ENCODE assay signal across 8 cellular contexts in the genomic region with DNA sequence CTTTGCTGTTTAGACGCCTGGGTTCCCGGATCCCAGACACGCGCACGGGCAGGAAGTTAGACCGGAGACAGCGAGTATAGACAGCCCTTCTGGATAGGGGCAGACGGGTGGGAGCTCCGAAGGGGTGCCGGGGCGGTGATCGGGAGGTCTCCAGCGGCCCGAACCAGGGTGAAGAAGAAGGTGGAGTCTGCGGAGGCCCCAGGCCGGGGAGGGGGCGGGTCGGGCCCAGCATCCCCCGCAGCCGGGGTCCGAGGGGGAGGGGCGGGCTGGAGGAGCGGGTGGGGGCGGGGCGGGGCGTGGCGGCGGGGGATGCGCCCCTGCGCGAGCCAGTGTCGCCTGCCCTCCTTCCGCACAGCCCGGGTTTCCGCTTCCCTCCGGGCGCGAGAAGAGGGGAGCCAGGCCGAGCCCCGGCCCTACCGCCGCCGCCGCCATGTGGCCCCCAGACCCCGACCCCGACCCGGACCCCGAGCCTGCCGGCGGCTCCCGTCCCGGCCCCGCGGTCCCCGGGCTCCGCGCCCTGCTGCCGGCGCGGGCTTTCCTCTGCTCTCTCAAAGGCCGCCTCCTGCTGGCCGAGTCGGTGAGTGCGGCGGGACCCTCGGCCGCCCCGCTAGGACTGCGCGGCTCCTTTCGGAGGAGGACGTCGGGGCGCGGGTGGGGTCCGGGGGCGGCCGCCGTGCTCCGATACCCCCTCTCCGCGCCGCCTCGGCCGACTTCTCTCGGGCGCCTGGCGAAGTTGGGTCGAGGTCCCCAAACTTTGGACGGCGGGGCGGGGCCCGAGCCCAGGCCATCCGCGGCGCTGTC. TPM values are rescaled to one million over a fixed set of nuclear protein-coding genes. Genes with fewer than 3 reads are reported as not detected.
DNase-seq lines count a peak whose midpoint lies in the region; ATAC-seq and TF ChIP-seq lines count a peak whose summit lies in the region.

Gene CMTM3, plus strand, starts transcription at position 329 of the 801 bp plus-strand sequence. Its CDS starts 102 bp downstream, at position 431.

- H3K9me3 ChIP-seq in HAP-1 (no peaks in the 10 kb centered on the region), liver (ENCODE audit: control insufficient read depth in 4 of 4, low read length in 3 of 4) (no peaks in the 10 kb centered on the region)

- peaks cover 22% of the 10 kb centered on the region for H3K36me3 ChIP-seq in HAP-1 (replicated peaks)
- H3K36me3 ChIP-seq in liver (ENCODE audit: control insufficient read depth in 4 of 4, insufficient read depth in 3 of 4, low read depth in 1 of 4, low read length in 3 of 4): no peaks in the 10 kb centered on the region

- peak within 1 kb of the TSS; percentile 95 for H3K27ac Mint-ChIP-seq in activated CD4-positive, alpha-beta T cell treated with anti-CD3 and anti-CD28 coated beads for 36 hours

- peak within 1 kb of the TSS; percentile 81 for H3K4me3 Mint-ChIP-seq in activated CD4-positive, alpha-beta T cell treated with anti-CD3 and anti-CD28 coated beads for 36 hours

- peaks cover 39% of the 10 kb centered on the region for H3K4me1 Mint-ChIP-seq in activated CD4-positive, alpha-beta T cell treated with anti-CD3 and anti-CD28 coated beads for 36 hours

- H3K27me3 ChIP-seq in HAP-1 (ENCODE audit: low read depth) (no peaks in the 10 kb centered on the region), liver (ENCODE audit: control insufficient read depth in 4 of 4, insufficient read depth in 4 of 4, low read length in 3 of 4) (no peaks in the 10 kb centered on the region)

- WGBS in liver: 3% methylated on average over 96 of the region's 96 CpGs

- H3K4me1 ChIP-seq in HAP-1 (peaks cover 17% of the 10 kb centered on the region), liver (ENCODE audit: control insufficient read depth in 4 of 4, insufficient read depth in 4 of 4, low read length in 3 of 4) (peaks cover 2 to 19% (median 8%) of the 10 kb centered on the region in 4 donors)

- H3K4me3 ChIP-seq in HAP-1 (peak within 1 kb of the TSS; percentile 83), liver (ENCODE audit: low read depth in 1 of 3, low read length in 3 of 3) (peak within 1 kb of the TSS; percentile 1 to 70 (median 26))

- H3K9ac ChIP-seq in liver (ENCODE audit: low read depth in 1 of 2, low read length in 2 of 2): no peak within 1 kb of the TSS

- ATAC-seq in activated CD4-positive, alpha-beta T cell treated with anti-CD3 and anti-CD28 coated beads for 36 hours: peak; percentile 55

- POLR2A ChIA-PET in activated CD4-positive, alpha-beta T cell treated with anti-CD3 and anti-CD28 coated beads for 36 hours (lab: Charles Lee): no interaction called here

- CTCF ChIA-PET in activated CD4-positive, alpha-beta T cell treated with anti-CD3 and anti-CD28 coated beads for 36 hours (lab: Charles Lee): interaction anchor here (0.6 to 3.3 kb wide), 11 partner anchors 9 to 329 kb away, joined by 3 to 16 read pairs (median 4); partner anchors contain the start of genes CKLF and CMTM2

- peak; percentile 32 to 69 for TF ChIP-seq RAD21 in liver (IDR thresholded peaks at IDR 0.05)

- H3K9me3 Mint-ChIP-seq in activated CD4-positive, alpha-beta T cell treated with anti-CD3 and anti-CD28 coated beads for 36 hours (ENCODE audit: low read depth): peaks cover 6% of the 10 kb centered on the region

- TF ChIP-seq CTCF in liver (IDR thresholded peaks at IDR 0.05; ENCODE audit: low read depth, low read length, missing input control): peak; percentile 50

- no peaks in the 10 kb centered on the region for H3K27me3 Mint-ChIP-seq in activated CD4-positive, alpha-beta T cell treated with anti-CD3 and anti-CD28 coated beads for 36 hours

- H3K36me3 Mint-ChIP-seq in activated CD4-positive, alpha-beta T cell treated with anti-CD3 and anti-CD28 coated beads for 36 hours (ENCODE audit: low read depth): peaks cover 22% of the 10 kb centered on the region

- peak within 1 kb of the TSS; percentile 35 to 39 for H3K27ac ChIP-seq in liver (ENCODE audit: low read depth in 1 of 2, low read length in 2 of 2)

- DNase-seq in GM03348 (ENCODE audit: low spot score): peak; percentile 91
- DNase-seq in HAP-1 (ENCODE audit: low spot score in 2 of 2): peak; percentile 76 to 89
- DNase-seq in NCI-H146 (lab: John Stamatoyannopoulos, UW): peak; percentile 66
- peak; percentile 86 for DNase-seq in activated CD4-positive, alpha-beta T cell treated with anti-CD3 and anti-CD28 coated beads for 36 hours
- DNase-seq in dedifferentiated amniotic fluid mesenchymal stem cell (ENCODE audit: extremely low spot score): peak; percentile 54
- DNase-seq in stimulated activated CD4-positive, alpha-beta T cell treated with anti-CD3 and anti-CD28 coated beads, TNF-alpha, amount 100 ng/mL, for 24 hours (ENCODE audit: low read depth in 3 of 3): peak; percentile 53 to 74 (median 55)
- no peak for DNase-seq in NCI-H774 (lab: John Stamatoyannopoulos, UW)

- in situ Hi-C loops in HAP-1 (cut with MboI; ENCODE audit: low sequenced_read_pairs): loop anchor here (5.0 kb wide), 1 partner anchor 197 kb away; no protein-coding TSS in a partner anchor

- intact Hi-C loops in activated CD4-positive, alpha-beta T cell treated with anti-CD3 and anti-CD28 coated beads for 36 hours (cut with DNase I, micrococcal nuclease): loop anchor here (1.0 to 5.0 kb wide), 15 partner anchors 14 to 323 kb away; partner anchors contain the start of genes CKLF (in 2 of the 2), CMTM4 (in 1 of the 2), DYNC1LI2 (in 1 of the 2) and RRAD (in 1 of the 2)

TF ChIP-seq in liver, 16 proteins besides CTCF, POLR2A, EP300 and RAD21:
- TF ChIP-seq SP1 (IDR thresholded peaks at IDR 0.05): no peak
- no peak for TF ChIP-seq FOXA1 (IDR thresholded peaks at IDR 0.05)
- no peak for TF ChIP-seq RXRA (IDR thresholded peaks at IDR 0.05)

RNA-seq across cellular contexts. Expression of gene CMTM3, which starts in this region (rescaled TPM):
- 10 to 100 TPM; 53.7 to 59.7 TPM for total RNA-seq in activated CD4-positive, alpha-beta T cell treated with anti-CD3 and anti-CD28 coated beads for 36 hours
- total RNA-seq in liver: 10 to 100 TPM in 1 of 2 donors, 1 to 10 TPM in 1; 2.7 to 12.2 TPM
- polyA plus RNA-seq in liver: 1 to 10 TPM; 1.6 to 6.5 TPM

Comparison
In these comparisons a context has a peak if more than half of its experiments do, and no peak if none do; other contexts are left out.
1. RNA of gene CMTM3 (total RNA-seq): 53.7 to 59.7 TPM in activated CD4-positive, alpha-beta T cell treated with anti-CD3 and anti-CD28 coated beads for 36 hours; 2.7 to 12.2 TPM in liver; every median in the first group is over 4 times any median in the second.